Comparison of ENCODE assay signal across 1 cellular context in the genomic region with DNA sequence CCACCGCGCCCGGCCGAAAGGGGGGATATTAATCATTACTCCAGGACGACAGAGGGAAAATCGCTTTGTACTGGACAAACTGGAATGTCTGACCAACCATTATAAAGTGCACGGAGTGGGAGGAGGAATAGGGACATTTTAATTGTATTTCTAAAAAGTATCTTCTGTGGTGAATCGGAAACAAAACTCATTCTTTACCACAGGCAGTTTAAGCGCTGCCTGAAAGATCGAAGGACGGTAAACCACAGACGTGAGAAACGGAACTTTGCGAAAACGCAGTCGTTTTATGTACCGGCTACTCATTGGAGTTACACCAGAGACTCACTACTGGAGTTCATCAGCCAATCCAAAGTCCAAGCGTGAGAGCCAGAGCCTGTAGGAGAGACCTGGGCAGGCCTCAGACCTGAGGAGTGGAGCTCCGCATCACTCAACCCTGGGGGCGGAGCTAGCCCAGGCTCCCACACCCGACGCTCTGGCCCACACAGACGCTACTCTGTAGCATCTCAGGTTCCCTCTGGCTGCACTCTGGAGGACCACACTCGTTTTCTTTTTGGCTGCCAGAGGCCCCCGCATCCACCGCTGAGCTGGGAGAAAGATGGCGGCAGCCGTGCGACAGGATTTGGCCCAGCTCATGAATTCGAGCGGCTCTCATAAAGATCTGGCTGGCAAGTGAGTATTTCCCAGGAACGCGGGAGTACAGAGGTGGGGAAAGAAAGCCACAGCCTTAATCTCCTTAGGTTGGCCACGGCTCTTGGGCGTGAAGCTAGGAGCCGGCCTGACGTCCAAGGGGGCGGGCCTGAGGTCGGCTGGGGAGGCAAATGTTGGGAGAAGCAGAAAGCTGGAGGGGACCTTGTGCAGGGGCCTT.
TF ChIP-seq lines count a peak whose summit lies in the region.

Gene COPS4 (plus strand): TSS at position 554 of the 865 bp plus-strand sequence. CDS start 42 bp downstream, at position 596.

TF ChIP-seq in HepG2, 621 proteins besides CTCF, POLR2A, EP300 and RAD21 (continued from another document and continues in another):
- TF ChIP-seq, protein P1, sequence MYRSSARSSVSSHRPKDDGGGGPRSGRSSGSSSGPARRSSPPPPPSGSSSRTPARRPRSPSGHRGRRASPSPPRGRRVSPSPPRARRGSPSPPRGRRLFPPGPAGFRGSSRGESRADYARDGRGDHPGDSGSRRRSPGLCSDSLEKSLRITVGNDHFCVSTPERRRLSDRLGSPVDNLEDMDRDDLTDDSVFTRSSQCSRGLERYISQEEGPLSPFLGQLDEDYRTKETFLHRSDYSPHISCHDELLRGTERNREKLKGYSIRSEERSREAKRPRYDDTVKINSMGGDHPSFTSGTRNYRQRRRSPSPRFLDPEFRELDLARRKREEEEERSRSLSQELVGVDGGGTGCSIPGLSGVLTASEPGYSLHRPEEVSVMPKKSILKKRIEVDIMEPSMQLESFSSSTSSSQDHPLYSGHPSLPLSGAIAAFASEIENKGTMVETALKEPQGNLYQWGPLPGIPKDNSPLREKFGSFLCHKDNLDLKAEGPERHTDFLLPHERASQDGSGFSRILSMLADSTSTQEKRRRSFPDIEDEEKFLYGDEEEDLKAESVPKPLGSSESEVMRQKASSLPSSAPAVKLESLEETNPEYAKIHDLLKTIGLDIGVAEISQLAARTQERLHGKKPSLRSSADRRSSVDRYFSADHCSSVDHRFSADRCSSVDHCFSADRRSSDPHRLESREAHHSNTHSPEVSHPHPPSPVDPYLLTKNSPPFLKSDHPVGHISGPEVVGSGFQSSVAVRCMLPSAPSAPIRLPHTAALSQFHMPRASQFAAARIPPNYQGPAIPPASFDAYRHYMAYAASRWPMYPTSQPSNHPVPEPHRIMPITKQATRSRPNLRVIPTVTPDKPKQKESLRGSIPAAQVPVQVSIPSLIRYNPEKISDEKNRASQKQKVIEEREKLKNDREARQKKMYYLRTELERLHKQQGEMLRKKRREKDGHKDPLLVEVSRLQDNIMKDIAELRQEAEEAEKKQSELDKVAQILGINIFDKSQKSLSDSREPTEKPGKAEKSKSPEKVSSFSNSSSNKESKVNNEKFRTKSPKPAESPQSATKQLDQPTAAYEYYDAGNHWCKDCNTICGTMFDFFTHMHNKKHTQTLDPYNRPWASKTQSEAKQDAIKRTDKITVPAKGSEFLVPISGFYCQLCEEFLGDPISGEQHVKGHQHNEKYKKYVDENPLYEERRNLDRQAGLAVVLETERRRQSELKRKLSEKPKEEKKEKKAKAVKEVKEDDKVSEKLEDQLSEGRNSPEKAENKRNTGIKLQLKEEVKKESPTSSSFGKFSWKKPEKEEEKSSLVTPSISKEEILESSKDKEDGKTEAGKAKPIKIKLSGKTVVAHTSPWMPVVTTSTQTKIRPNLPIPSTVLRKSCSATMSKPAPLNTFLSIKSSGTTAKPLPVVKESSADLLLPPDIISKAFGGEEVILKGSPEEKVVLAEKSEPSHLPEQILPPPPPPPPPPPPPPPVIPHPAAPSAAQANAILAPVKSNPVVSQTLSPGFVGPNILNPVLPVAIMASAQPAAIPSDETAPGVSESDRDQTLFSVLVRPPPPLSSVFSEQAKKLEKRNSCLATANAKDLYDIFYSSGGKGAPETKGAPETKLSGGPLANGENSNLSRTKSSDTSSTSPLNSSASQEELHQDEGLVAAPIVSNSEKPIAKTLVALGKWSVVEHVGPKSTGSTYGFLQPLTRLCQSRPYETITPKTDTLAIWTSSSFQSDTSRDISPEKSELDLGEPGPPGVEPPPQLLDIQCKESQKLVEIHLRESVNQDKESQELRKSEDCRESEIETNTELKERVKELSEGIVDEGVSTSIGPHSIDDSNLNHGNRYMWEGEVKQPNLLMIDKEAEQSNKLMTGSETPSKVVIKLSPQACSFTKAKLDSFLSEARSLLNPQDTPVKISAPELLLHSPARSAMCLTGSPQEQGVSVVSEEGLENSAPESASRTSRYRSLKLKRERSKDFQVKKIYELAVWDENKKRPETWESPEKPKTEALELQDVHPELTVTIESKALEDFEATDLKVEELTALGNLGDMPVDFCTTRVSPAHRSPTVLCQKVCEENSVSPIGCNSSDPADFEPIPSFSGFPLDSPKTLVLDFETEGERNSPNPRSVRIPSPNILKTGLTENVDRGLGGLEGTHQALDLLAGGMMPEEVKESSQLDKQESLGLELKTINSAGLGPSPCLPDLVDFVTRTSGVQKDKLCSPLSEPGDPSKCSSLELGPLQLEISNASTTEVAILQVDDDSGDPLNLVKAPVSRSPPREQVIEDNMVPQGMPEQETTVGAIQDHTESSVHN (CRISPR knock-in tag; IDR thresholded peaks at IDR 0.05) = peak; percentile 83; the same call in 1 of the 2 replicates
- TF ChIP-seq TCF7L2 (IDR thresholded peaks at IDR 0.05; ENCODE audit: low read depth, low read length) = no peak
- TF ChIP-seq NR2F6 (IDR thresholded peaks at IDR 0.05) = peak; percentile 62; the same call in 1 of the 2 replicates
- peak; percentile 35; the same call in 1 of the 2 replicates for TF ChIP-seq NR2F6 (CRISPR knock-in tag; IDR thresholded peaks at IDR 0.05)
- peak; percentile 78; the same call in 1 of the 2 replicates for TF ChIP-seq ZNF34 (CRISPR knock-in tag; IDR thresholded peaks at IDR 0.05; ENCODE audit: borderline replicate concordance)
- no peak for TF ChIP-seq ZNF552 (CRISPR knock-in tag; IDR thresholded peaks at IDR 0.05; ENCODE audit: borderline replicate concordance)
- TF ChIP-seq MAX (IDR thresholded peaks at IDR 0.05) = peak; percentile 32; the same call in 1 of the 2 replicates
- TF ChIP-seq ZNF883 (CRISPR knock-in tag; IDR thresholded peaks at IDR 0.05; ENCODE audit: not compliant biosample characterization) = no peak
- TF ChIP-seq FOSL2 (CRISPR knock-in tag; IDR thresholded peaks at IDR 0.05) = peak; percentile 67
- no peak for TF ChIP-seq JDP2 (CRISPR knock-in tag; IDR thresholded peaks at IDR 0.05; ENCODE audit: borderline replicate concordance)
- no peak; the same call in 1 of the 2 replicates for TF ChIP-seq ZMAT3 (CRISPR knock-in tag; conservative IDR thresholded peaks at IDR 0.05)
- TF ChIP-seq, protein P2, sequence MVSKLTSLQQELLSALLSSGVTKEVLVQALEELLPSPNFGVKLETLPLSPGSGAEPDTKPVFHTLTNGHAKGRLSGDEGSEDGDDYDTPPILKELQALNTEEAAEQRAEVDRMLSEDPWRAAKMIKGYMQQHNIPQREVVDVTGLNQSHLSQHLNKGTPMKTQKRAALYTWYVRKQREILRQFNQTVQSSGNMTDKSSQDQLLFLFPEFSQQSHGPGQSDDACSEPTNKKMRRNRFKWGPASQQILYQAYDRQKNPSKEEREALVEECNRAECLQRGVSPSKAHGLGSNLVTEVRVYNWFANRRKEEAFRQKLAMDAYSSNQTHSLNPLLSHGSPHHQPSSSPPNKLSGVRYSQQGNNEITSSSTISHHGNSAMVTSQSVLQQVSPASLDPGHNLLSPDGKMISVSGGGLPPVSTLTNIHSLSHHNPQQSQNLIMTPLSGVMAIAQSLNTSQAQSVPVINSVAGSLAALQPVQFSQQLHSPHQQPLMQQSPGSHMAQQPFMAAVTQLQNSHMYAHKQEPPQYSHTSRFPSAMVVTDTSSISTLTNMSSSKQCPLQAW (CRISPR knock-in tag; IDR thresholded peaks at IDR 0.05) = peak; percentile 98
- peak; percentile 95 for TF ChIP-seq ZFP1 (CRISPR knock-in tag; IDR thresholded peaks at IDR 0.05)
- peak; percentile 91; the same call in 1 of the 2 replicates for TF ChIP-seq ZNF607 (CRISPR knock-in tag; IDR thresholded peaks at IDR 0.05; ENCODE audit: borderline replicate concordance)
- TF ChIP-seq EEA1 (CRISPR knock-in tag; IDR thresholded peaks at IDR 0.05; ENCODE audit: borderline replicate concordance) = no peak
- TF ChIP-seq RNF2 (conservative IDR thresholded peaks at IDR 0.05; ENCODE audit: low read depth) = no peak
- peak; percentile 90 for TF ChIP-seq TARDBP (CRISPR knock-in tag; IDR thresholded peaks at IDR 0.05)
- TF ChIP-seq NR1H2 (CRISPR knock-in tag; IDR thresholded peaks at IDR 0.05; ENCODE audit: borderline replicate concordance, low read depth) = no peak
- TF ChIP-seq TFE3 (CRISPR knock-in tag; IDR thresholded peaks at IDR 0.05) = peak; percentile 64
- TF ChIP-seq ZNF614 (CRISPR knock-in tag; IDR thresholded peaks at IDR 0.05; ENCODE audit: borderline replicate concordance) = 0 out of 2 replicates have a peak, but pooled peaks have one; percentile 40
- TF ChIP-seq ZNF224 (CRISPR knock-in tag; IDR thresholded peaks at IDR 0.05) = peak; percentile 66
- TF ChIP-seq FOXP4 (CRISPR knock-in tag; IDR thresholded peaks at IDR 0.05) = peak; percentile 77; the same call in 1 of the 2 replicates
- TF ChIP-seq FOSL1 (CRISPR knock-in tag; IDR thresholded peaks at IDR 0.05; ENCODE audit: borderline replicate concordance) = no peak
- TF ChIP-seq MAZ (IDR thresholded peaks at IDR 0.05; ENCODE audit: borderline replicate concordance, low read depth, low read length) = peak; percentile 89; the same call in 1 of the 2 replicates
- peak; percentile 73 for TF ChIP-seq MAZ (CRISPR knock-in tag; IDR thresholded peaks at IDR 0.05; ENCODE audit: low read depth)
- no peak for TF ChIP-seq KLF13 (CRISPR knock-in tag; IDR thresholded peaks at IDR 0.05)
- TF ChIP-seq TOPORS (CRISPR knock-in tag; IDR thresholded peaks at IDR 0.05) = peak; percentile 50; the same call in 1 of the 2 replicates
- TF ChIP-seq ZZZ3 (CRISPR knock-in tag; IDR thresholded peaks at IDR 0.05; ENCODE audit: borderline replicate concordance) = peak; percentile 93
- TF ChIP-seq ZNF138 (CRISPR knock-in tag; IDR thresholded peaks at IDR 0.05; ENCODE audit: low read depth) = no peak
- no peak for TF ChIP-seq SRSF9 (IDR thresholded peaks at IDR 0.05; ENCODE audit: borderline replicate concordance, insufficient read depth, low read depth, low read length, poor library complexity, severe bottlenecking)
- peak; percentile 84 for TF ChIP-seq ATF1 (CRISPR knock-in tag; IDR thresholded peaks at IDR 0.05)
- TF ChIP-seq MYNN (CRISPR knock-in tag; IDR thresholded peaks at IDR 0.05; ENCODE audit: low read depth) = no peak
- TF ChIP-seq REXO4 (CRISPR knock-in tag; IDR thresholded peaks at IDR 0.05; ENCODE audit: borderline replicate concordance) = no peak
- TF ChIP-seq CAMTA2 (CRISPR knock-in tag; IDR thresholded peaks at IDR 0.05; ENCODE audit: borderline replicate concordance) = no peak
- no peak for TF ChIP-seq CBX2 (IDR thresholded peaks at IDR 0.05; ENCODE audit: low read depth, low read length)
- no peak for TF ChIP-seq CBX2 (CRISPR knock-in tag; IDR thresholded peaks at IDR 0.05; ENCODE audit: low read depth)
- TF ChIP-seq, protein P3, sequence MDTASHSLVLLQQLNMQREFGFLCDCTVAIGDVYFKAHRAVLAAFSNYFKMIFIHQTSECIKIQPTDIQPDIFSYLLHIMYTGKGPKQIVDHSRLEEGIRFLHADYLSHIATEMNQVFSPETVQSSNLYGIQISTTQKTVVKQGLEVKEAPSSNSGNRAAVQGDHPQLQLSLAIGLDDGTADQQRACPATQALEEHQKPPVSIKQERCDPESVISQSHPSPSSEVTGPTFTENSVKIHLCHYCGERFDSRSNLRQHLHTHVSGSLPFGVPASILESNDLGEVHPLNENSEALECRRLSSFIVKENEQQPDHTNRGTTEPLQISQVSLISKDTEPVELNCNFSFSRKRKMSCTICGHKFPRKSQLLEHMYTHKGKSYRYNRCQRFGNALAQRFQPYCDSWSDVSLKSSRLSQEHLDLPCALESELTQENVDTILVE (CRISPR knock-in tag; IDR thresholded peaks at IDR 0.05) = peak; percentile 98
- TF ChIP-seq ZNF766 (CRISPR knock-in tag; IDR thresholded peaks at IDR 0.05; ENCODE audit: borderline replicate concordance) = peak; percentile 35; the same call in 1 of the 2 replicates
- TF ChIP-seq CEBPZ (IDR thresholded peaks at IDR 0.05; ENCODE audit: low read length) = no peak
- TF ChIP-seq PAF1 (CRISPR knock-in tag; IDR thresholded peaks at IDR 0.05) = no peak
